ENCODE assay signal across 7 cellular contexts in genomic region chr3:154101250-154101649, GRCh38.
"Had no signal": no experiment of that assay in that cellular context is flagged by ENCODE, and none has a peak within 500 bp of the region (broad histone marks: within the 10 kb centered on the region; RNA-seq: fewer than 3 reads in every experiment).

No MANE protein-coding gene starts in this region.

- FAIRE-seq: GM12878, GM12891, GM12892, GM18507, GM19239 had no signal

- ATAC-seq: GM12878 had no signal

- DNase-seq: GDM1, GF-D8 had no signal

- H3K4me3 ChIP-seq: GM12878 had no signal
